ENCODE assay signal across 25 cellular contexts in genomic region chr12:84857809-84858208, GRCh38. TPM values are rescaled to one million over a fixed set of nuclear protein-coding genes. Genes with fewer than 3 reads are reported as not detected.
"Had no signal": no experiment of that assay in that cellular context is flagged by ENCODE, and none has a peak within 500 bp of the region (broad histone marks: within the 10 kb centered on the region; RNA-seq: fewer than 3 reads in every experiment).

No MANE protein-coding gene starts in this region.

- H3K27ac ChIP-seq: parathyroid adenoma, testis, vagina had no signal

- H3K79me2 ChIP-seq: parathyroid adenoma had no signal

- H3K36me3 Mint-ChIP-seq: activated CD4-positive, alpha-beta memory T cell treated with anti-CD3 and anti-CD28 coated beads for 36 hours; activated naive CD8-positive, alpha-beta T cell treated with anti-CD3 and anti-CD28 coated beads, Interleukin-2, amount 10 ng/mL, durations not matched to agents 7 days and 5 days; naive B cell; stimulated activated effector memory CD8-positive, alpha-beta T cell treated with anti-CD3 and anti-CD28 coated beads, Interleukin-12 subunit alpha, Interleukin-12 subunit beta, amount 100 ng/mL, for 72 hours; type B pancreatic cell had no signal

- H3K9me3 Mint-ChIP-seq: activated CD4-positive, alpha-beta memory T cell treated with anti-CD3 and anti-CD28 coated beads for 36 hours; activated naive CD8-positive, alpha-beta T cell treated with anti-CD3 and anti-CD28 coated beads, Interleukin-2, amount 10 ng/mL, durations not matched to agents 7 days and 5 days; dendritic cell treated with granulocyte-macrophage colony-stimulating factor and Interleukin-4, amounts not matched to agents 40 ng/mL and 50 ng/mL, for 4 days; naive B cell; type B pancreatic cell had no signal

- ATAC-seq: left cardiac atrium; mucosa of descending colon; right cardiac atrium; stimulated activated effector memory CD8-positive, alpha-beta T cell treated with anti-CD3 and anti-CD28 coated beads, Interleukin-12 subunit alpha, Interleukin-12 subunit beta, amount 100 ng/mL, for 72 hours had no signal

- H3K4me3 ChIP-seq: mucosa of descending colon, testis, vagina had no signal

- H3K9me3 ChIP-seq: mucosa of descending colon, testis, vagina had no signal

- H2AFZ ChIP-seq: parathyroid adenoma had no signal

- H3K27me3 ChIP-seq: testis, vagina had no signal

- H3K9ac ChIP-seq: parathyroid adenoma had no signal

- H3K4me1 Mint-ChIP-seq: activated naive CD8-positive, alpha-beta T cell treated with anti-CD3 and anti-CD28 coated beads, Interleukin-2, amount 10 ng/mL, durations not matched to agents 7 days and 5 days; naive B cell; stimulated activated effector memory CD8-positive, alpha-beta T cell treated with anti-CD3 and anti-CD28 coated beads, Interleukin-12 subunit alpha, Interleukin-12 subunit beta, amount 100 ng/mL, for 72 hours had no signal

- H3K27me3 Mint-ChIP-seq: activated naive CD8-positive, alpha-beta T cell treated with anti-CD3 and anti-CD28 coated beads, Interleukin-2, amount 10 ng/mL, durations not matched to agents 7 days and 5 days; dendritic cell treated with granulocyte-macrophage colony-stimulating factor and Interleukin-4, amounts not matched to agents 40 ng/mL and 50 ng/mL, for 4 days; type B pancreatic cell had no signal

- H3K27ac Mint-ChIP-seq: activated CD4-positive, alpha-beta memory T cell treated with anti-CD3 and anti-CD28 coated beads for 36 hours; activated naive CD8-positive, alpha-beta T cell treated with anti-CD3 and anti-CD28 coated beads, Interleukin-2, amount 10 ng/mL, durations not matched to agents 7 days and 5 days; dendritic cell treated with granulocyte-macrophage colony-stimulating factor and Interleukin-4, amounts not matched to agents 40 ng/mL and 50 ng/mL, for 4 days; stimulated activated effector memory CD8-positive, alpha-beta T cell treated with anti-CD3 and anti-CD28 coated beads, Interleukin-12 subunit alpha, Interleukin-12 subunit beta, amount 100 ng/mL, for 72 hours; type B pancreatic cell had no signal

- H3K4me1 ChIP-seq: parathyroid adenoma, testis, vagina had no signal

- H3K4me3 Mint-ChIP-seq: activated CD4-positive, alpha-beta memory T cell treated with anti-CD3 and anti-CD28 coated beads for 36 hours; activated naive CD8-positive, alpha-beta T cell treated with anti-CD3 and anti-CD28 coated beads, Interleukin-2, amount 10 ng/mL, durations not matched to agents 7 days and 5 days; dendritic cell treated with granulocyte-macrophage colony-stimulating factor and Interleukin-4, amounts not matched to agents 40 ng/mL and 50 ng/mL, for 4 days; naive B cell; stimulated activated effector memory CD8-positive, alpha-beta T cell treated with anti-CD3 and anti-CD28 coated beads, Interleukin-12 subunit alpha, Interleukin-12 subunit beta, amount 100 ng/mL, for 72 hours; type B pancreatic cell had no signal

- H3K36me3 ChIP-seq: vagina had no signal

- DNase-seq: activated CD4-positive, alpha-beta memory T cell treated with anti-CD3 and anti-CD28 coated beads for 36 hours; activated CD4-positive, alpha-beta T cell treated with anti-CD3 and anti-CD28 coated beads for 48 hours; activated naive CD4-positive, alpha-beta T cell treated with Interleukin-2 at 50 U/mL for 16 hours; activated naive CD8-positive, alpha-beta T cell treated with anti-CD3 and anti-CD28 coated beads, Interleukin-2, amount 10 ng/mL, durations not matched to agents 7 days and 5 days; activated T-cell treated with anti-CD3 and anti-CD28 coated beads, Interleukin-2, amount 50 U/mL, for 48 hours; amygdala; effector CD8-positive, alpha-beta T cell; hypothalamus; left cardiac atrium; mesenchymal stem cell; mucosa of descending colon; naive B cell; nucleus accumbens; right cardiac atrium; stimulated activated CD4-positive, alpha-beta T cell treated with anti-CD3 and anti-CD28 coated beads, Interleukin-2, amount 100 ng/mL, for 24 hours; T1000; testis had no signal

RNA-seq across cellular contexts. Expression of gene SLC6A15, which starts 54.8 kb away (rescaled TPM):
- total RNA-seq: activated naive CD8-positive, alpha-beta T cell treated with anti-CD3 and anti-CD28 coated beads, Interleukin-2, amount 10 ng/mL, durations not matched to agents 7 days and 5 days; cardiac septum; liver; right cardiac atrium; T-helper 1 cell treated with Interleukin-12 subunit alpha and Interleukin-12 subunit beta and Interleukin-4 antibody, amounts not matched to agents 30 ng/mL and 1 ng/mL, for 36 hours had no signal
